8 cellular contexts compared by ENCODE assay signal in the genomic region with DNA sequence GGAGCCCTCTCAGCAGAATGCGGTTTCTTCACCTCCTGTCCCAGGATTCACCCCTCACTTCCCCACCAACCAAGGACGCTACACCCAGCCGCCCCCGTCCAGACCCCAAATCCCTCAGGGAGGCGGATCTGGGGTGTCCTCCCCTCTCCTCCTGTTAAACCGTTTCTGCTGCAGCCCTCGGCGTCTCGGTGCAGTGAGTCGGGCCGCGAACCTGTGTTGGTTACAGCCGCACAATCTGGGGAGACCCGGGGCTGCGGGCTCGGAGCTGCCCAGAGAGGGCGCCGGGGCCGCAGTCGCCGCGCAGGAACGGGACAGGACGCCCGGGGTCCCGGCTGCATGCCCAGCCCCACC. TPM values are rescaled to one million over a fixed set of nuclear protein-coding genes. Genes with fewer than 3 reads are reported as not detected.
DNase-seq lines count a peak whose midpoint lies in the region; ATAC-seq and TF ChIP-seq lines count a peak whose summit lies in the region.
"Not testable (repeated sequence)": the region's sequence is repeated elsewhere in the genome, so short reads cannot be mapped to it uniquely, and the experiment has no call there.

No MANE protein-coding gene starts in this region.

- H3K27me3 Mint-ChIP-seq in activated CD8-positive, alpha-beta T cell treated with anti-CD3 and anti-CD28 coated beads, Interleukin-2, amount 10 ng/mL, durations not matched to agents 7 days and 5 days (ENCODE audit: low read depth): not testable (repeated sequence)

- CTCF ChIA-PET in A673 (lab: Charles Lee): not testable (repeated sequence)
- CTCF ChIA-PET in activated CD8-positive, alpha-beta T cell treated with anti-CD3 and anti-CD28 coated beads, Interleukin-2, amount 10 ng/mL, durations not matched to agents 7 days and 5 days (lab: Charles Lee): interaction anchor here (0.5 kb wide), 1 partner anchor 420 kb away, joined by 3 read pairs; no protein-coding TSS in a partner anchor

- not testable (repeated sequence) for H3K4me1 ChIP-seq in A673 (ENCODE audit: insufficient read depth, low read length, poor library complexity, severe bottlenecking); effector memory CD4-positive, alpha-beta T cell (ENCODE audit: control insufficient read depth, insufficient read depth, low read length, poor library complexity, severe bottlenecking); skeletal muscle satellite cell (ENCODE audit: control insufficient read depth, insufficient read depth, low read length)

- peak overlapping the region; percentile 65 for H3K4me3 ChIP-seq in A673 (ENCODE audit: low read depth, low read length, poor library complexity, severe bottlenecking)
- H3K4me3 ChIP-seq in effector memory CD4-positive, alpha-beta T cell (ENCODE audit: insufficient read depth, low read depth, low read length, poor library complexity, severe bottlenecking): peak overlapping the region; percentile 87
- H3K4me3 ChIP-seq in skeletal muscle satellite cell (ENCODE audit: low read length): peak overlapping the region; percentile 100

- POLR2A ChIA-PET in A673 (lab: Charles Lee; ENCODE audit: low non-redundant PET): not testable (repeated sequence)
- POLR2A ChIA-PET in activated CD8-positive, alpha-beta T cell treated with anti-CD3 and anti-CD28 coated beads, Interleukin-2, amount 10 ng/mL, durations not matched to agents 7 days and 5 days (lab: Charles Lee): interaction anchor here (1.0 to 1.1 kb wide), 2 partner anchors 41 to 145 kb away, joined by 3 to 5 read pairs; partner anchors contain the start of gene ZNF44

- H3K27ac Mint-ChIP-seq in activated CD8-positive, alpha-beta T cell treated with anti-CD3 and anti-CD28 coated beads, Interleukin-2, amount 10 ng/mL, durations not matched to agents 7 days and 5 days: peak overlapping the region; percentile 80

- not testable (repeated sequence) for H3K9me3 ChIP-seq in A673 (ENCODE audit: low read depth, low read length, poor library complexity, severe bottlenecking); effector memory CD4-positive, alpha-beta T cell (ENCODE audit: control insufficient read depth, low read length); skeletal muscle satellite cell (replicated peaks; ENCODE audit: low read length)

- intact Hi-C loops in A673 (cut with micrococcal nuclease; ENCODE audit: unreplicated experiment): not testable (repeated sequence)

- not testable (repeated sequence) for BruUV-seq in A673 (replicated peaks; lab: Mats Ljungman, UMichigan)

- H3K27me3 ChIP-seq in A673 (replicated peaks; ENCODE audit: insufficient read depth, low read depth, low read length, poor library complexity); effector memory CD4-positive, alpha-beta T cell (replicated peaks; ENCODE audit: control insufficient read depth, insufficient read depth, low read length, poor library complexity, severe bottlenecking); skeletal muscle satellite cell (ENCODE audit: control insufficient read depth, insufficient read depth, low read length): not testable (repeated sequence)

- H3K9ac ChIP-seq in skeletal muscle satellite cell (ENCODE audit: low read depth, low read length): peak overlapping the region; percentile 85

- H3K27ac ChIP-seq in A673 (ENCODE audit: low read depth, low read length, poor library complexity, severe bottlenecking): peak overlapping the region; percentile 61
- H3K27ac ChIP-seq in effector memory CD4-positive, alpha-beta T cell (ENCODE audit: insufficient read depth, low read length, poor library complexity, severe bottlenecking): peak overlapping the region; percentile 60

- H3K4me3 Mint-ChIP-seq in activated CD8-positive, alpha-beta T cell treated with anti-CD3 and anti-CD28 coated beads, Interleukin-2, amount 10 ng/mL, durations not matched to agents 7 days and 5 days: peak overlapping the region; percentile 99

- not testable (repeated sequence) for H3K36me3 ChIP-seq in A673 (ENCODE audit: insufficient read depth, low read length, poor library complexity, severe bottlenecking); effector memory CD4-positive, alpha-beta T cell (ENCODE audit: control insufficient read depth, insufficient read depth, low read length); skeletal muscle satellite cell (ENCODE audit: insufficient read depth, low read length)

- H3K9me3 Mint-ChIP-seq in activated CD8-positive, alpha-beta T cell treated with anti-CD3 and anti-CD28 coated beads, Interleukin-2, amount 10 ng/mL, durations not matched to agents 7 days and 5 days (ENCODE audit: insufficient read depth): peaks cover 31% of the 10 kb centered on the region

- not testable (repeated sequence) for H3K4me1 Mint-ChIP-seq in activated CD8-positive, alpha-beta T cell treated with anti-CD3 and anti-CD28 coated beads, Interleukin-2, amount 10 ng/mL, durations not matched to agents 7 days and 5 days (ENCODE audit: low read depth)

- peak; percentile 30 for DNase-seq in A673 (ENCODE audit: low spot score)
- peak; percentile 23 for DNase-seq in NCI-H2227 (lab: John Stamatoyannopoulos, UW; ENCODE audit: unreplicated experiment)
- peak; percentile 34 for DNase-seq in activated CD8-positive, alpha-beta T cell treated with anti-CD3 and anti-CD28 coated beads, Interleukin-2, amount 10 ng/mL, durations not matched to agents 7 days and 5 days
- peak in 1 of 3 donors; percentile 4 for DNase-seq in effector memory CD4-positive, alpha-beta T cell
- not testable (repeated sequence) for DNase-seq in left lobe of liver (ENCODE audit: low spot score)

- H3K4me2 ChIP-seq in skeletal muscle satellite cell (ENCODE audit: low read length): peak overlapping the region; percentile 93

- not testable (repeated sequence) for TF ChIP-seq CTCF in A673 (conservative IDR thresholded peaks at IDR 0.05; ENCODE audit: low read depth, low read length)

- peak; percentile 42 for ATAC-seq in GM19035 (IDR thresholded peaks at IDR 0.05; ENCODE audit: unreplicated experiment)
- ATAC-seq in HG03097 (IDR thresholded peaks at IDR 0.05; ENCODE audit: low FRiP score, unreplicated experiment): peak; percentile 23
- peak; percentile 54 for ATAC-seq in activated CD8-positive, alpha-beta T cell treated with anti-CD3 and anti-CD28 coated beads, Interleukin-2, amount 10 ng/mL, durations not matched to agents 7 days and 5 days
- ATAC-seq in left lobe of liver: peak; percentile 52

- peaks cover 18% of the 10 kb centered on the region for H3K36me3 Mint-ChIP-seq in activated CD8-positive, alpha-beta T cell treated with anti-CD3 and anti-CD28 coated beads, Interleukin-2, amount 10 ng/mL, durations not matched to agents 7 days and 5 days (ENCODE audit: low read depth)

RNA-seq across cellular contexts. Expression of gene ZNF443, which starts 0.4 kb away (rescaled TPM):
- total RNA-seq in A673 (2021) (4.3 and 5.2 TPM in 2 replicates), left lobe of liver (2.4 TPM)
- total RNA-seq in activated CD8-positive, alpha-beta T cell treated with anti-CD3 and anti-CD28 coated beads, Interleukin-2, amount 10 ng/mL, durations not matched to agents 7 days and 5 days: 1 to 10 TPM; 5.7 to 6.3 TPM
- total RNA-seq in skeletal muscle satellite cell (2012; rRNA removed): 2.3 and 2.4 TPM in 2 replicates

RNA-seq across cellular contexts. Expression of gene ZNF799, which starts 39.3 kb away (rescaled TPM):
- 2.8 and 3.0 TPM in 2 replicates for total RNA-seq in A673 (2021)
- 1 to 10 TPM; 4.5 to 4.7 TPM for total RNA-seq in activated CD8-positive, alpha-beta T cell treated with anti-CD3 and anti-CD28 coated beads, Interleukin-2, amount 10 ng/mL, durations not matched to agents 7 days and 5 days
- 3.0 TPM for total RNA-seq in left lobe of liver
- total RNA-seq in skeletal muscle satellite cell (2012; rRNA removed): 3.0 and 3.1 TPM in 2 replicates

RNA-seq across cellular contexts. Expression of gene ZNF709, which starts 44.2 kb away (rescaled TPM):
- total RNA-seq in A673 (2021) (3.6 and 5.1 TPM in 2 replicates), left lobe of liver (0.65 TPM)
- 1 to 10 TPM; 1.7 to 3.1 TPM for total RNA-seq in activated CD8-positive, alpha-beta T cell treated with anti-CD3 and anti-CD28 coated beads, Interleukin-2, amount 10 ng/mL, durations not matched to agents 7 days and 5 days
- total RNA-seq in skeletal muscle satellite cell (2012; rRNA removed): 1.7 and 2.5 TPM in 2 replicates
